12 cellular contexts compared by ENCODE assay signal in the genomic region with DNA sequence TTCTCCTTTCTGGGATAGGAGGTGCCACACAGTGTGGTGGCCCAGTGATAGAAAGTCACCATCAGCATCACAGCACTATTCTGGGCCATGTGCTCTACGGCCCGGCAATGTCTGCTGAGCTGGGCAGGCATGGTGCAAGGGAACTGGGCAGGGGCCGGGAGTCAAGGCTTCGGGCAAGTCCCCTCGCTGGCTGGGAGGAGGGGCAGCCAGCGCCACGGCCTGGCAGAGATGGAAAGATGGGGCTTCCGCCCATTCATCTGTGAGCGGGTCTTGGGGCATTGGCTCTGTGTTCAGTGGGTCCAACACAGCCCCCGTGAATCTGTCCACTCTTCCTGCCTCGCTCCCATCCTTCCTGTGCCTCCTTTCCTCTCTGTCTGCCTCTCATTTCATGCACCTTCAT. TPM values are rescaled to one million over a fixed set of nuclear protein-coding genes. Genes with fewer than 3 reads are reported as not detected.
"Had no signal": no experiment of that assay in that cellular context is flagged by ENCODE, and none has a peak within 500 bp of the region (broad histone marks: within the 10 kb centered on the region; RNA-seq: fewer than 3 reads in every experiment).

No MANE protein-coding gene starts in this region.

- FAIRE-seq: HTR-8/SVneo had no signal

- H3K9me3 Mint-ChIP-seq: HFFc6 had no signal

- H3K4me1 ChIP-seq: HAP-1 had no signal

- H3K4me3 ChIP-seq: GM23248, HAP-1 had no signal

- H3K27ac ChIP-seq: GM23248, HL-60 had no signal

- ATAC-seq: HCT116 had no signal

- H3K36me3 Mint-ChIP-seq: IgD-negative memory B cell had no signal

- H3K4me3 Mint-ChIP-seq: HFFc6, IgD-negative memory B cell had no signal

- H3K27ac Mint-ChIP-seq: HFFc6 had no signal

- H3K9ac ChIP-seq: GM23248 had no signal

- DNase-seq: GOT3, H7, HFFc6, KBM-7 had no signal

- H2AFZ ChIP-seq: GM23248 had no signal

- H3K36me3 ChIP-seq: HAP-1 had no signal

- H3K9me3 ChIP-seq: HAP-1 had no signal

RNA-seq across cellular contexts. Expression of a gene that starts 7.1 kb away (rescaled TPM):
- total RNA-seq: GM23248, H4, H7, HFFc6, HT-29 had no signal
- polyA plus RNA-seq: GM23248, IgD-negative memory B cell had no signal

RNA-seq across cellular contexts. Expression of a gene that starts 15.6 kb away (rescaled TPM):
- total RNA-seq: H4 had no signal
- polyA plus RNA-seq: IgD-negative memory B cell had no signal
